In genomic region chr18:58093311-58093790, GRCh38 we compare ENCODE assay signal across 21 cellular contexts. TPM values are rescaled to one million over a fixed set of nuclear protein-coding genes. Genes with fewer than 3 reads are reported as not detected.
DNase-seq lines count a peak whose midpoint lies in the region; ATAC-seq, FAIRE-seq and TF ChIP-seq lines count a peak whose summit lies in the region.
"Had no signal": no experiment of that assay in that cellular context is flagged by ENCODE, and none has a peak within 500 bp of the region (broad histone marks: within the 10 kb centered on the region; RNA-seq: fewer than 3 reads in every experiment).

No MANE protein-coding gene starts in this region.

- H3K9me3 Mint-ChIP-seq in type B pancreatic cell: peaks cover 4% of the 10 kb centered on the region
- H3K9me3 Mint-ChIP-seq: CD8-positive, alpha-beta T cell had no signal

- dilution Hi-C loops in keratinocyte (cut with MboI; ENCODE audit: extremely low pct_ligation_motif_present, low sequenced_read_pairs) (no loop called here), mammary epithelial cell (cut with HindIII; ENCODE audit: low sequenced_read_pairs) (no loop called here)

- peaks cover 46% of the 10 kb centered on the region for H3K4me1 ChIP-seq in HUES6 (ENCODE audit: control insufficient read depth, insufficient read depth, low read length)
- peaks cover 14% of the 10 kb centered on the region for H3K4me1 ChIP-seq in colonic mucosa
- peaks cover 16% of the 10 kb centered on the region for H3K4me1 ChIP-seq in keratinocyte (ENCODE audit: control insufficient read depth, extremely low read depth, insufficient read depth, low read length)
- H3K4me1 ChIP-seq in body of pancreas: peaks cover 93% of the 10 kb centered on the region
- H3K4me1 ChIP-seq in mammary epithelial cell (ENCODE audit: insufficient read depth, low read length): peaks cover 26% of the 10 kb centered on the region

- H3K27ac Mint-ChIP-seq in type B pancreatic cell: peak overlapping the region; percentile 96
- H3K27ac Mint-ChIP-seq: CD8-positive, alpha-beta T cell had no signal

- no peaks in the 10 kb centered on the region for H3K27me3 Mint-ChIP-seq in type B pancreatic cell

- TF ChIP-seq POLR2A in body of pancreas (IDR thresholded peaks at IDR 0.05): no peak

- no peak overlapping the region for H3K27ac ChIP-seq in HUES6 (ENCODE audit: low read depth, low read length)
- peak overlapping the region; percentile 69 for H3K27ac ChIP-seq in colonic mucosa
- no peak overlapping the region for H3K27ac ChIP-seq in keratinocyte (ENCODE audit: control insufficient read depth, insufficient read depth, low read length)
- peak overlapping the region in 2 of 4 donors; percentile 81 to 84 for H3K27ac ChIP-seq in body of pancreas
- H3K27ac ChIP-seq in mammary epithelial cell (ENCODE audit: insufficient read depth, low read depth, low read length): no peak overlapping the region
- H3K27ac ChIP-seq: BLaER1 treated with 17β-estradiol and CSF1 and Interleukin-3, amounts not matched to agents 10 nM and 100 nM; KMS-11 had no signal

- FAIRE-seq in keratinocyte (lab: Jason Lieb, UNC): peak; percentile 13
- FAIRE-seq in urothelium cell line (lab: Jason Lieb, UNC): no peak
- FAIRE-seq: GM12878, GM19239 had no signal

- BruUV-seq in mammary epithelial cell (replicated peaks; lab: Mats Ljungman, UMichigan): no TSS peak

- H3K79me2 ChIP-seq in keratinocyte (ENCODE audit: control insufficient read depth, insufficient read depth, low read length): no peaks in the 10 kb centered on the region
- peaks cover 42% of the 10 kb centered on the region for H3K79me2 ChIP-seq in mammary epithelial cell (ENCODE audit: insufficient read depth, low read length)

- no peaks in the 10 kb centered on the region for H3K9me3 ChIP-seq in HUES6 (ENCODE audit: control insufficient read depth, insufficient read depth, low read depth, low read length)
- no peaks in the 10 kb centered on the region for H3K9me3 ChIP-seq in colonic mucosa
- no peaks in the 10 kb centered on the region for H3K9me3 ChIP-seq in keratinocyte (ENCODE audit: control insufficient read depth, low read depth, low read length)
- no peaks in the 10 kb centered on the region for H3K9me3 ChIP-seq in body of pancreas
- no peaks in the 10 kb centered on the region for H3K9me3 ChIP-seq in mammary epithelial cell (replicated peaks; ENCODE audit: insufficient read depth, low read length)
- H3K9me3 ChIP-seq: BLaER1 treated with 17β-estradiol and CSF1 and Interleukin-3, amounts not matched to agents 10 nM and 100 nM had no signal

- intact Hi-C loops in colonic mucosa (cut with DNase I): no loop called here
- intact Hi-C loops in body of pancreas (cut with DNase I): no loop called here
- intact Hi-C loops in mammary epithelial cell (cut with micrococcal nuclease): no loop called here

- no peak overlapping the region for H3K4me2 ChIP-seq in keratinocyte (ENCODE audit: control insufficient read depth, extremely low read depth, insufficient read depth, low read depth, low read length)
- no peak overlapping the region for H3K4me2 ChIP-seq in mammary epithelial cell (ENCODE audit: insufficient read depth, low read depth, low read length)
- H3K4me2 ChIP-seq: BLaER1 treated with 17β-estradiol and CSF1 and Interleukin-3, amounts not matched to agents 10 nM and 100 nM; KMS-11 had no signal

- CTCF ChIA-PET in mammary epithelial cell (lab: Charles Lee; ENCODE audit: low non-redundant PET): no interaction called here

- no peaks in the 10 kb centered on the region for H3K27me3 ChIP-seq in HUES6 (ENCODE audit: control insufficient read depth, insufficient read depth, low read length)
- H3K27me3 ChIP-seq in colonic mucosa: no peaks in the 10 kb centered on the region
- no peaks in the 10 kb centered on the region for H3K27me3 ChIP-seq in keratinocyte (ENCODE audit: control insufficient read depth, extremely low read depth, insufficient read depth, low read length)
- no peaks in the 10 kb centered on the region for H3K27me3 ChIP-seq in body of pancreas
- H3K27me3 ChIP-seq in mammary epithelial cell (ENCODE audit: insufficient read depth, low read length): no peaks in the 10 kb centered on the region
- H3K27me3 ChIP-seq: BLaER1 treated with 17β-estradiol and CSF1 and Interleukin-3, amounts not matched to agents 10 nM and 100 nM had no signal

- no peaks in the 10 kb centered on the region for H3K9me1 ChIP-seq in keratinocyte (ENCODE audit: control insufficient read depth, extremely low read depth, insufficient read depth, low read length)

- no peak for ATAC-seq in body of pancreas
- ATAC-seq: CD8-positive, alpha-beta T cell; GM12878; HCT116 had no signal

- H3K4me3 ChIP-seq in HUES6 (ENCODE audit: low read depth, low read length) (peak overlapping the region; percentile 21; the same call in 1 of the 2 replicates), colonic mucosa (no peak overlapping the region), keratinocyte (ENCODE audit: control insufficient read depth in 2 of 3, extremely low read depth in 1 of 3, insufficient read depth in 2 of 3, low read depth in 1 of 3, low read length in 3 of 3) (no peak overlapping the region), body of pancreas (no peak overlapping the region), mammary epithelial cell (replicated peaks in 1 of 3; ENCODE audit: insufficient read depth in 1 of 3, low read depth in 2 of 3, low read length in 3 of 3) (no peak overlapping the region)
- H3K4me3 ChIP-seq: BLaER1 treated with 17β-estradiol and CSF1 and Interleukin-3, amounts not matched to agents 10 nM and 100 nM; GM12878 had no signal

- TF ChIP-seq CTCF in colonic mucosa (IDR thresholded peaks at IDR 0.05): no peak
- no peak for TF ChIP-seq CTCF in keratinocyte (optimal IDR thresholded peaks at IDR 0.05 in 1 of 3, IDR thresholded peaks at IDR 0.05 in 1 of 3, conservative IDR thresholded peaks at IDR 0.05 in 1 of 3; ENCODE audit: extremely low read depth in 1 of 3, insufficient read depth in 2 of 3, low read length in 3 of 3)
- no peak for TF ChIP-seq CTCF in type B pancreatic cell (conservative IDR thresholded peaks at IDR 0.05)
- TF ChIP-seq CTCF in body of pancreas (IDR thresholded peaks at IDR 0.05): no peak
- no peak for TF ChIP-seq CTCF in mammary epithelial cell (conservative IDR thresholded peaks at IDR 0.05 in 1 of 2, IDR thresholded peaks at IDR 0.05 in 1 of 2; ENCODE audit: extremely low read depth in 1 of 2, insufficient read depth in 1 of 2, low read depth in 1 of 2, low read length in 2 of 2)

- no peak overlapping the region for H2AFZ ChIP-seq in keratinocyte (ENCODE audit: control insufficient read depth, low read length)
- H2AFZ ChIP-seq in mammary epithelial cell (ENCODE audit: low read depth, low read length): no peak overlapping the region

- no peak overlapping the region for H3K9ac ChIP-seq in HUES6 (ENCODE audit: low read length)
- no peak overlapping the region for H3K9ac ChIP-seq in colonic mucosa (ENCODE audit: low read depth in 2 of 2, low read length in 2 of 2)
- H3K9ac ChIP-seq in keratinocyte (ENCODE audit: control insufficient read depth, extremely low read depth, insufficient read depth, low read length): no peak overlapping the region
- H3K9ac ChIP-seq in mammary epithelial cell (ENCODE audit: insufficient read depth, low read length): no peak overlapping the region
- H3K9ac ChIP-seq: BLaER1 treated with 17β-estradiol and CSF1 and Interleukin-3, amounts not matched to agents 10 nM and 100 nM; KMS-11 had no signal

- peaks cover 36% of the 10 kb centered on the region for H3K4me1 Mint-ChIP-seq in type B pancreatic cell (ENCODE audit: unreplicated experiment)

- H3K36me3 ChIP-seq in HUES6 (ENCODE audit: control insufficient read depth, insufficient read depth, low read length) (no peaks in the 10 kb centered on the region), colonic mucosa (no peaks in the 10 kb centered on the region), keratinocyte (ENCODE audit: control insufficient read depth in 2 of 2, extremely low read depth in 1 of 2, insufficient read depth in 2 of 2, low read length in 2 of 2) (no peaks in the 10 kb centered on the region), body of pancreas (replicated peaks in 1 of 2; ENCODE audit: insufficient read depth in 1 of 2, low read depth in 2 of 2) (no peaks in the 10 kb centered on the region), mammary epithelial cell (ENCODE audit: insufficient read depth, low read length) (no peaks in the 10 kb centered on the region)

- in situ Hi-C loops in mammary epithelial cell (cut with MboI; ENCODE audit: low sequenced_read_pairs in 2 of 2): no loop called here

- peak overlapping the region; percentile 81 for H3K4me3 Mint-ChIP-seq in type B pancreatic cell
- H3K4me3 Mint-ChIP-seq: CD8-positive, alpha-beta T cell had no signal

- WGBS in body of pancreas, 2 donors: 59 to 71% methylated on average over 7 of the region's 7 CpGs
- WGBS in mammary epithelial cell (ENCODE audit: low coverage, missing lambda C conversion rate): 95% methylated on average over 7 of the region's 7 CpGs

- H4K20me1 ChIP-seq in keratinocyte (ENCODE audit: control insufficient read depth, extremely low read depth, insufficient read depth, low read length) (no peaks in the 10 kb centered on the region), mammary epithelial cell (ENCODE audit: insufficient read depth, low read length) (no peaks in the 10 kb centered on the region)

- peaks cover 12% of the 10 kb centered on the region for H3K36me3 Mint-ChIP-seq in type B pancreatic cell
- H3K36me3 Mint-ChIP-seq: CD8-positive, alpha-beta T cell had no signal

- DNase-seq in colonic mucosa (no peak), keratinocyte (ENCODE audit: low read depth, low spot score) (no peak), type B pancreatic cell (ENCODE audit: extremely low spot score, unreplicated experiment) (no peak), body of pancreas (no peak), mammary epithelial cell (no peak), urothelium cell line (ENCODE audit: low spot score) (no peak), hippocampal formation (lab: John Stamatoyannopoulos, UW) (no peak)
- DNase-seq: Calu3; CD8-positive, alpha-beta T cell; DMS53; EL; NCI-H1417; NCI-H187; NCI-H2107; NCI-H2227 treated with DMSO at 0.1 percent for 48 hours had no signal

RNA-seq across cellular contexts. Expression of gene NEDD4L, which starts 49.3 kb away (rescaled TPM):
- total RNA-seq in colonic mucosa (100 to 1,000 TPM; 149 to 212 TPM), type B pancreatic cell (ENCODE audit: low replicate concordance) (84.7 and 93.5 TPM in 2 replicates), body of pancreas (100 to 1,000 TPM; 105 to 108 TPM), mammary epithelial cell (100 to 1,000 TPM; 145 to 148 TPM)
- polyA plus RNA-seq in keratinocyte (27.3 to 80.8 TPM (median 52.6 TPM) in 3 replicates), mammary epithelial cell (48.4 TPM)
- 109 TPM for polyA plus RNA-seq in keratinocyte (2011; ENCODE audit: low read depth)
- polyA plus RNA-seq in keratinocyte (2011; cell fraction: cytosol; rRNA removed): 39.3 and 48.6 TPM in 2 replicates
- 117 and 140 TPM in 2 replicates for polyA plus RNA-seq in keratinocyte (2011; cell fraction: nucleus; rRNA removed)
- polyA plus RNA-seq in keratinocyte (2012; ENCODE audit: low replicate concordance): 77.8 and 96.4 TPM in 2 replicates
- polyA minus RNA-seq in keratinocyte (65.0 to 149 TPM (median 125 TPM) in 3 replicates), mammary epithelial cell (144 TPM)
- 26.9 TPM for polyA minus RNA-seq in keratinocyte (2011; cell fraction: cytosol; rRNA and poly(A)+ RNA removed)
- 108 and 202 TPM in 2 replicates for polyA minus RNA-seq in keratinocyte (2011; cell fraction: nucleus; rRNA and poly(A)+ RNA removed)
